ENCODE assay signal across 19 cellular contexts in the genomic region with DNA sequence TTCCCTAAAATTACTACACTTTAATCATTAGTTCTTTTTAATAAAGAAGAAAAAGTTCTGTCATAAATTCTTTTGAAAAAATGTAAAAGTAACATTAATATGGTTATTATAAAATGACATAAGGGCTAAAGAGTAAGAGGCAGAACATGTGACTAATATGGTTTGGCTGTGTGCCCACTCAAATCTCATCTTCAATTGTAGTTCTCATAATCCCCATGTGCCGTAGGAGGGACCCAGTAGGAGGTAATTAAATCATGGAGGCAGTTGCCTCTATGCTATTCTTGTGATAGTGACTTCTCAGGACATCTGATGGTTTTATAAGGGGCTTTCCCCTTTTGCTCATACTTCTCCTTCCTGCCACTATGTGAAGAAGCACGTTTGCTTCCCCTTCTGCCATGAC.
DNase-seq lines count a peak whose midpoint lies in the region; ATAC-seq, FAIRE-seq and TF ChIP-seq lines count a peak whose summit lies in the region.
"Had no signal": no experiment of that assay in that cellular context is flagged by ENCODE, and none has a peak within 500 bp of the region (broad histone marks: within the 10 kb centered on the region; RNA-seq: fewer than 3 reads in every experiment).

No MANE protein-coding gene starts in this region.

- H3K4me3 Mint-ChIP-seq in astrocyte (ENCODE audit: unreplicated experiment) = no peak overlapping the region
- H3K4me3 Mint-ChIP-seq: endodermal cell, GM23338, mesothelial cell of epicardium had no signal

- H3K36me3 Mint-ChIP-seq in astrocyte (ENCODE audit: low read depth, unreplicated experiment) = no peaks in the 10 kb centered on the region

- no peak for FAIRE-seq in astrocyte (lab: Jason Lieb, UNC)

- ATAC-seq in foreskin keratinocyte (peak; percentile 68), GM19463 (IDR thresholded peaks at IDR 0.05; ENCODE audit: unreplicated experiment) (no peak)
- ATAC-seq: body of pancreas, GM23338 had no signal

- H3K9me3 ChIP-seq in astrocyte (ENCODE audit: insufficient read depth, low read depth, low read length) = no peaks in the 10 kb centered on the region
- H3K9me3 ChIP-seq: body of pancreas, sigmoid colon, transverse colon had no signal

- H3K27me3 ChIP-seq in astrocyte (ENCODE audit: insufficient read depth, low read length) (no peaks in the 10 kb centered on the region), foreskin keratinocyte (no peaks in the 10 kb centered on the region)
- H3K27me3 ChIP-seq: body of pancreas, sigmoid colon, transverse colon had no signal

- H3K27ac Mint-ChIP-seq in astrocyte (ENCODE audit: unreplicated experiment) = no peak overlapping the region
- H3K27ac Mint-ChIP-seq: endodermal cell, GM23338, mesothelial cell of epicardium had no signal

- no peak overlapping the region for H3K4me2 ChIP-seq in astrocyte (ENCODE audit: low read length)
- H3K4me2 ChIP-seq: GM23338 had no signal

- H3K9ac ChIP-seq in astrocyte (ENCODE audit: low read length) = no peak overlapping the region

- H3K36me3 ChIP-seq in astrocyte (ENCODE audit: insufficient read depth, low read length) = peaks cover 5% of the 10 kb centered on the region

- DNase-seq in Daoy (ENCODE audit: low read depth) (peak; percentile 12), NCI-H2171 treated with DMSO at 0.1 percent for 48 hours (lab: John Stamatoyannopoulos, UW) (peak; percentile 63), astrocyte (ENCODE audit: low read depth) (peak; percentile 6), foreskin keratinocyte (peak in 1 of 2 donors; percentile 50), NCI-H510A treated with DMSO at 0.1 percent for 48 hours (lab: John Stamatoyannopoulos, UW) (no peak), T-helper 2 cell (no peak), caudate nucleus (lab: John Stamatoyannopoulos, UW) (no peak)
- DNase-seq: activated CD4-positive, CD25-positive, alpha-beta regulatory T cell treated with anti-CD3 and anti-CD28 coated beads, Interleukin-2, amount 50 U/mL, for 72 hours; activated naive CD4-positive, alpha-beta T cell; body of pancreas; DMS 273 treated with DMSO at 0.1 percent for 48 hours; endodermal cell; NCI-H1105 treated with DMSO at 0.1 percent for 48 hours; sigmoid colon; T-helper 1 cell; transverse colon had no signal

- H3K79me2 ChIP-seq in astrocyte (ENCODE audit: insufficient read depth, low read length) = no peaks in the 10 kb centered on the region

- no peak overlapping the region for H3K4me3 ChIP-seq in astrocyte (ENCODE audit: insufficient read depth, low read depth, low read length)
- H3K4me3 ChIP-seq: body of pancreas, GM23338, sigmoid colon, transverse colon had no signal

- H3K9me3 Mint-ChIP-seq in astrocyte (ENCODE audit: unreplicated experiment) = no peaks in the 10 kb centered on the region

- H4K20me1 ChIP-seq in astrocyte (ENCODE audit: insufficient read depth, low read length) = no peaks in the 10 kb centered on the region

- H3K4me1 ChIP-seq in astrocyte (ENCODE audit: insufficient read depth, low read length) (no peaks in the 10 kb centered on the region), foreskin keratinocyte (no peaks in the 10 kb centered on the region)
- H3K4me1 ChIP-seq: body of pancreas, sigmoid colon had no signal

- H3K27ac ChIP-seq in astrocyte (ENCODE audit: low read depth, low read length) (no peak overlapping the region), foreskin keratinocyte (no peak overlapping the region), caudate nucleus (ENCODE audit: low read depth, low read length) (no peak overlapping the region)
- H3K27ac ChIP-seq: body of pancreas, sigmoid colon, transverse colon had no signal

- no peak for TF ChIP-seq CTCF in astrocyte (IDR thresholded peaks at IDR 0.05; ENCODE audit: insufficient read depth, low read depth, low read length)
- TF ChIP-seq CTCF in foreskin keratinocyte (conservative IDR thresholded peaks at IDR 0.05) = no peak

- no peak overlapping the region for H2AFZ ChIP-seq in astrocyte (ENCODE audit: low read depth, low read length)
- H2AFZ ChIP-seq: GM23338 had no signal

- no peaks in the 10 kb centered on the region for H3K27me3 Mint-ChIP-seq in astrocyte (ENCODE audit: low read depth, unreplicated experiment)

- H3K4me1 Mint-ChIP-seq in astrocyte (ENCODE audit: low read depth, unreplicated experiment) = no peaks in the 10 kb centered on the region

Comparison
In these comparisons a context has a peak if more than half of its experiments do, and no peak if none do; other contexts are left out.
1. DNase-seq: peak in Daoy (single experiment), NCI-H2171 treated with DMSO at 0.1 percent for 48 hours (single experiment) and astrocyte (single experiment); none in NCI-H510A treated with DMSO at 0.1 percent for 48 hours (single experiment), T-helper 2 cell (0 of 5) and caudate nucleus (0 of 61).